ENCODE assay signal across 8 cellular contexts in the genomic region with DNA sequence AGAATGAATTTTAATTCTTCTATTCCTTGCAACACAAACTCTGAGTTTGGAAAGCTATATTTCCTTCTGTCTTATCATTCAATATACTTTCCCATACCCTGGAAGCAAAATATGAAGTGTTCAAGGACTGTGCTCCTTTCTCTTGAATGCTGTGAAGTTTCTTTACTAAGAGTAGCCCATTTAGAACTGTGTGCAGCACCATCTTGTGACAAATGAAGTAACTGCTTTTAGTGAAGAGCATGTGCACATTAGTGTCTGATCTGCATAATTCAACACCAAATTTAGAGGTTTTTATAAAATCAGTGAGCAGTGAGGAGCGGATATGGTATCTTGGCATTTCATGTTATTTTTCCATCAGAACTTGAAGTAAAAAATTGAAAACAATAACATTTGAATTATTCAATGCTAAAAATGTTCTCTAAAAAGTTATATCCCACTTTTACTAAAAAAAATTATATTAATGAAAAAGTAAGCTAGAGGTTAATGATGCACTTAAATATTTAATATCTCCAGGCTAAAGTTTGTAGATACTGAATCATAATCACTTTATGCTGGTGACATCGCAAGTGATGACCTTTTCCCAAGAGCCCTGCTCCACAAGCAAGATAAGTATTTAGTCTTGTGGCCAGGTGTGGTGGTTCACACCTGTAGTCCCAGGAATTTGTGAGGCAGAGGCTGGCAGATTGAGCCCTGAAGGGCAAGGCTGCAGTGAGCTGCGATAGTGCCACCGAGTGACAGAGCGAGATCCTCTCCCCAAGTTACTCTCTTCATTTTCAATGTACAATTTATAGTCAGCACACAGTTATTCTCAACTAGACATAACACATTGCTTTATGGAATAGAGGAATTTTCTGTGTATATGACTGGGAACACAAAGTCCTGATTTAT.
A peak's percentile ranks its signal among the peaks of the same experiment; 100 is the strongest.
DNase-seq lines count a peak whose midpoint lies in the region; ATAC-seq and TF ChIP-seq lines count a peak whose summit lies in the region.

No MANE protein-coding gene starts in this region.

- no peak overlapping the region for H3K4me3 Mint-ChIP-seq in stimulated activated memory B cell treated with anti-CD40 and anti-IgM and Interleukin-4, amounts not matched to agents 10 μg/mL and 1 μg/mL and 100 μg/mL, for 72 hours

- H3K36me3 ChIP-seq in GM06990 (ENCODE audit: control insufficient read depth, insufficient read depth, low read length): no peaks in the 10 kb centered on the region
- no peaks in the 10 kb centered on the region for H3K36me3 ChIP-seq in adipocyte (ENCODE audit: control insufficient read depth, insufficient read depth, low read length, severe bottlenecking)
- H3K36me3 ChIP-seq in lung (ENCODE audit: control insufficient read depth in 2 of 2, insufficient read depth in 2 of 2, low read length in 2 of 2): no peaks in the 10 kb centered on the region
- H3K36me3 ChIP-seq in stomach: no peaks in the 10 kb centered on the region

- DNase-seq in GM06990 (ENCODE audit: extremely low read depth, insufficient read length) (no peak), NCI-H1417 treated with DMSO at 0.1 percent for 48 hours (lab: John Stamatoyannopoulos, UW) (peak; percentile 22), adipocyte (ENCODE audit: low read depth) (peak; percentile 69), lung (ENCODE audit: low spot score) (no peak), stomach (no peak)

- H3K27me3 ChIP-seq in GM06990 (replicated peaks; ENCODE audit: control insufficient read depth, insufficient read depth, low read length) (no peaks in the 10 kb centered on the region), adipocyte (replicated peaks; ENCODE audit: control insufficient read depth, insufficient read depth, low read length) (no peaks in the 10 kb centered on the region), lung (ENCODE audit: control insufficient read depth, insufficient read depth) (no peaks in the 10 kb centered on the region), stomach (no peaks in the 10 kb centered on the region)

- no peaks in the 10 kb centered on the region for H3K27me3 Mint-ChIP-seq in stimulated activated memory B cell treated with anti-CD40 and anti-IgM and Interleukin-4, amounts not matched to agents 10 μg/mL and 1 μg/mL and 100 μg/mL, for 72 hours

- H3K36me3 Mint-ChIP-seq in stimulated activated memory B cell treated with anti-CD40 and anti-IgM and Interleukin-4, amounts not matched to agents 10 μg/mL and 1 μg/mL and 100 μg/mL, for 72 hours: no peaks in the 10 kb centered on the region

- no peak for TF ChIP-seq EP300 in stomach (IDR thresholded peaks at IDR 0.05)

- TF ChIP-seq CTCF in GM06990 (IDR thresholded peaks at IDR 0.05; ENCODE audit: insufficient read depth, low read length, poor library complexity, severe bottlenecking) (peak; percentile 21), lung (IDR thresholded peaks at IDR 0.05; ENCODE audit: control extremely low read depth, extremely low read depth) (no peak), stomach (IDR thresholded peaks at IDR 0.05) (peak in 2 of 7 experiments; percentile 22 to 23)

- no peaks in the 10 kb centered on the region for H3K9me3 ChIP-seq in adipocyte (ENCODE audit: control insufficient read depth, low read length)
- no peaks in the 10 kb centered on the region for H3K9me3 ChIP-seq in lung (ENCODE audit: control insufficient read depth in 2 of 2, insufficient read depth in 1 of 2, low read length in 1 of 2)
- H3K9me3 ChIP-seq in stomach: no peaks in the 10 kb centered on the region

- H3K9me3 Mint-ChIP-seq in stimulated activated memory B cell treated with anti-CD40 and anti-IgM and Interleukin-4, amounts not matched to agents 10 μg/mL and 1 μg/mL and 100 μg/mL, for 72 hours: no peaks in the 10 kb centered on the region

- H3K4me1 ChIP-seq in adipocyte (ENCODE audit: control insufficient read depth, insufficient read depth, low read length): peaks cover 9% of the 10 kb centered on the region
- no peaks in the 10 kb centered on the region for H3K4me1 ChIP-seq in lung (ENCODE audit: control insufficient read depth in 2 of 2, insufficient read depth in 2 of 2, low read length in 2 of 2)
- H3K4me1 ChIP-seq in stomach: no peaks in the 10 kb centered on the region

- H3K27ac Mint-ChIP-seq in stimulated activated memory B cell treated with anti-CD40 and anti-IgM and Interleukin-4, amounts not matched to agents 10 μg/mL and 1 μg/mL and 100 μg/mL, for 72 hours: no peak overlapping the region

- H3K9ac ChIP-seq in adipocyte (ENCODE audit: low read length): no peak overlapping the region

- no peak for TF ChIP-seq POLR2A in stomach (IDR thresholded peaks at IDR 0.05)

- ATAC-seq in lung (ENCODE audit: insufficient read depth, low FRiP score) (peak; percentile 58), GM21367 (IDR thresholded peaks at IDR 0.05; ENCODE audit: unreplicated experiment) (no peak), GM19328 (IDR thresholded peaks at IDR 0.05; ENCODE audit: unreplicated experiment) (no peak)
- ATAC-seq in stimulated activated memory B cell treated with anti-CD40 and anti-IgM and Interleukin-4, amounts not matched to agents 10 μg/mL and 1 μg/mL and 100 μg/mL, for 72 hours: no peak

- H3K4me3 ChIP-seq in GM06990 (replicated peaks; ENCODE audit: low read depth, low read length) (no peak overlapping the region), adipocyte (ENCODE audit: low read length) (no peak overlapping the region), lung (no peak overlapping the region), stomach (no peak overlapping the region)

- intact Hi-C loops in stomach (cut with DNase I; ENCODE audit: low total_unique reads): loop anchor here (10.0 kb wide), 1 partner anchor 467 kb away; no protein-coding TSS in a partner anchor

- H3K4me1 Mint-ChIP-seq in stimulated activated memory B cell treated with anti-CD40 and anti-IgM and Interleukin-4, amounts not matched to agents 10 μg/mL and 1 μg/mL and 100 μg/mL, for 72 hours: no peaks in the 10 kb centered on the region

- WGBS in lung, 2 donors: 81% methylated on average over 5 of the region's 5 CpGs
- 70 to 78% (median 73%) methylated on average over 5 of the region's 5 CpGs for WGBS in stomach, 5 donors

- H3K27ac ChIP-seq in lung (ENCODE audit: low read depth in 1 of 2, low read length in 1 of 2) (no peak overlapping the region), stomach (no peak overlapping the region)

Comparison
In these comparisons a context has a peak if more than half of its experiments do, and no peak if none do; other contexts are left out.
1. DNase-seq: peak in NCI-H1417 treated with DMSO at 0.1 percent for 48 hours (single experiment) and adipocyte (single experiment); none in GM06990 (single experiment), lung (single experiment) and stomach (single experiment).